Comparison of ENCODE assay signal across 1 cellular context in the genomic region with DNA sequence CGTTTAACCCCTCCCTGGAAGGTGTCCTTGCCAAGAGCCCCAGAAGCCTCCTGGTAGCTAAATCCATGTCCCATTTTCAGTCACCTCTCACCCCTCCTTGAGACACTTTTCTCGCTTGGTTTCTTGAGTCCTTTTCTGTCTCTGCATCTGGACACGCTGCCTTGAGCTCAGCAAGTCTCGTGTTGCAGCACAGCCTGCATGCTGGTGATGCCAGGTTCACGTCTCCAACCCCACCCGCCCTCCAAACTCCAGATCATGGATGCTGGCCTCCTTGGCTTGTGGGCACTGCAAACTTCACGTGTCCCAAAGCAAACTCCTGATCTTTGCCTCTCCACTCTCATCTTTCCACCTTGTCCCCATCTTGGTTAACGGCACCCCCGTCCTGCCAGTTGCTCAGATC.
TF ChIP-seq lines count a peak whose summit lies in the region.

No MANE protein-coding gene starts in this region.

TF ChIP-seq in Ishikawa, 13 proteins besides CTCF, POLR2A, EP300 and RAD21 (continued from another document):
- 0 out of 2 replicates have a peak, but pooled peaks have one; percentile 10 for TF ChIP-seq YY1 (IDR thresholded peaks at IDR 0.05; ENCODE audit: low read depth)
